ENCODE assay signal across 15 cellular contexts in genomic region chr5:62640437-62640836, GRCh38.
DNase-seq lines count a peak whose midpoint lies in the region; ATAC-seq and TF ChIP-seq lines count a peak whose summit lies in the region.
"Had no signal": no experiment of that assay in that cellular context is flagged by ENCODE, and none has a peak within 500 bp of the region (broad histone marks: within the 10 kb centered on the region; RNA-seq: fewer than 3 reads in every experiment).

No MANE protein-coding gene starts in this region.

- H3K4me3 ChIP-seq in WERI-Rb-1 (ENCODE audit: low read depth, low read length), result no peak overlapping the region
- H3K4me3 ChIP-seq: BLaER1, PC-9 had no signal

- no peaks in the 10 kb centered on the region for H3K36me3 ChIP-seq in WERI-Rb-1

- ATAC-seq in HG02870 (IDR thresholded peaks at IDR 0.05; ENCODE audit: unreplicated experiment), result no peak

- H3K27ac ChIP-seq in WERI-Rb-1, result no peak overlapping the region
- H3K27ac ChIP-seq: 22Rv1, BLaER1, PC-9 had no signal

- TF ChIP-seq CTCF in WERI-Rb-1 (IDR thresholded peaks at IDR 0.05; ENCODE audit: low read depth, low read length), result no peak

- H3K9me3 ChIP-seq in WERI-Rb-1 (ENCODE audit: severe bottlenecking), result no peaks in the 10 kb centered on the region
- H3K9me3 ChIP-seq: BLaER1, SK-N-SH had no signal

- DNase-seq in SIG-M5 treated with dmso at 0.1 percent for 504 hours (lab: John Stamatoyannopoulos, UW; ENCODE audit: unreplicated experiment) (peak; percentile 48), SIG-M5 (lab: John Stamatoyannopoulos, UW) (no peak), NOMO-1 treated with dmso at 0.1 percent for 144 hours (lab: John Stamatoyannopoulos, UW; ENCODE audit: unreplicated experiment) (peak; percentile 24), globus pallidus (ENCODE audit: low spot score) (peak; percentile 16), WERI-Rb-1 (no peak), NCI-H748 (lab: John Stamatoyannopoulos, UW; ENCODE audit: unreplicated experiment) (no peak), activated gamma-delta T cell (lab: John Stamatoyannopoulos, UW) (no peak)
- DNase-seq: HCEC 1CT, NCI-H1105 treated with DMSO at 0.1 percent for 48 hours, NCI-H187, PC-9, SK-N-SH had no signal

- no peaks in the 10 kb centered on the region for H3K27me3 ChIP-seq in WERI-Rb-1 (ENCODE audit: insufficient read depth, low read depth, severe bottlenecking)
- H3K27me3 ChIP-seq: BLaER1 had no signal

Comparison
In these comparisons a context has a peak if more than half of its experiments do, and no peak if none do; other contexts are left out.
1. DNase-seq: peak in SIG-M5 treated with dmso at 0.1 percent for 504 hours (single experiment), NOMO-1 treated with dmso at 0.1 percent for 144 hours (single experiment) and globus pallidus (single experiment); none in SIG-M5 (single experiment), WERI-Rb-1 (single experiment), NCI-H748 (single experiment) and activated gamma-delta T cell (single experiment).